ENCODE assay signal across 1 cellular context in genomic region chr20:34888468-34888867, GRCh38.
A peak's percentile ranks its signal among the peaks of the same experiment; 100 is the strongest.
TF ChIP-seq lines count a peak whose summit lies in the region.

No MANE protein-coding gene starts in this region.

TF ChIP-seq in K562, 482 proteins besides CTCF, POLR2A, EP300 and RAD21 (continued from another document):
- TF ChIP-seq CBX2 (IDR thresholded peaks at IDR 0.05; ENCODE audit: insufficient read depth, low read length, poor library complexity, severe bottlenecking) (no peak), RBM34 (IDR thresholded peaks at IDR 0.05; ENCODE audit: borderline replicate concordance, insufficient read depth, low read length) (no peak), CEBPB (tag; IDR thresholded peaks at IDR 0.05) (no peak), PHF21A (IDR thresholded peaks at IDR 0.05; ENCODE audit: borderline replicate concordance, low read depth) (no peak), BRCA1 (IDR thresholded peaks at IDR 0.05) (no peak), BRCA1 (CRISPR knock-in tag; IDR thresholded peaks at IDR 0.05) (no peak), CTBP1 (IDR thresholded peaks at IDR 0.05; ENCODE audit: borderline replicate concordance) (peak; percentile 60; the same call in 1 of the 2 replicates), BRF1 (IDR thresholded peaks at IDR 0.05; ENCODE audit: borderline replicate concordance, extremely low read depth, insufficient read length) (no peak), NFYB (IDR thresholded peaks at IDR 0.05; ENCODE audit: extremely low read depth, insufficient read length) (no peak), RFX5 (IDR thresholded peaks at IDR 0.05; ENCODE audit: low read depth, low read length) (no peak), ZNF395 (CRISPR knock-in tag; IDR thresholded peaks at IDR 0.05) (no peak), ZFP1 (CRISPR knock-in tag; IDR thresholded peaks at IDR 0.05) (no peak), ZNF12 (CRISPR knock-in tag; IDR thresholded peaks at IDR 0.05) (no peak), ARID3A (IDR thresholded peaks at IDR 0.05; ENCODE audit: borderline replicate concordance, low read depth, low read length) (peak; percentile 63), FOXK2 (conservative IDR thresholded peaks at IDR 0.05 in 1 of 2, IDR thresholded peaks at IDR 0.05 in 1 of 2; ENCODE audit: low read depth in 2 of 2) (peak; percentile 46 to 80; a peak in 3 of 4 replicates), ZNF431 (CRISPR knock-in tag; IDR thresholded peaks at IDR 0.05) (no peak), SPI1 (IDR thresholded peaks at IDR 0.05; ENCODE audit: borderline replicate concordance, low read depth, low read length) (peak; percentile 54; the same call in 1 of the 2 replicates), CREBBP (IDR thresholded peaks at IDR 0.05; ENCODE audit: low read depth, low read length) (no peak), PRDM10 (IDR thresholded peaks at IDR 0.05; ENCODE audit: partially characterized antibody) (peak; percentile 86), BHLHE40 (IDR thresholded peaks at IDR 0.05; ENCODE audit: low read length) (no peak), ARID2 (IDR thresholded peaks at IDR 0.05) (no peak), ZNF407 (IDR thresholded peaks at IDR 0.05; ENCODE audit: low read depth) (no peak), ZNF24 (IDR thresholded peaks at IDR 0.05) (no peak), HMBOX1 (IDR thresholded peaks at IDR 0.05) (peak; percentile 91), FOXK1 (CRISPR knock-in tag; IDR thresholded peaks at IDR 0.05; ENCODE audit: borderline replicate concordance) (no peak), CC2D1A (IDR thresholded peaks at IDR 0.05) (peak; percentile 84; the same call in 1 of the 2 replicates), ETV6 (IDR thresholded peaks at IDR 0.05; ENCODE audit: borderline replicate concordance in 1 of 2, low read depth in 2 of 2, low read length in 1 of 2) (peak in 1 of 2 experiments; percentile 62; a peak in 1 of 4 replicates), ETV6 (CRISPR knock-in tag; IDR thresholded peaks at IDR 0.05; ENCODE audit: borderline replicate concordance) (no peak), ZNF76 (CRISPR knock-in tag; IDR thresholded peaks at IDR 0.05; ENCODE audit: borderline replicate concordance) (no peak), ZSCAN29 (IDR thresholded peaks at IDR 0.05) (no peak), ID3 (CRISPR knock-in tag; IDR thresholded peaks at IDR 0.05) (no peak), ID3 (tag; IDR thresholded peaks at IDR 0.05) (0 out of 2 replicates have a peak, but pooled peaks have one; percentile 42), NR3C1 (CRISPR knock-in tag; IDR thresholded peaks at IDR 0.05) (no peak), PHF8 (IDR thresholded peaks at IDR 0.05; ENCODE audit: borderline replicate concordance, low read length) (no peak), JUND (IDR thresholded peaks at IDR 0.05; ENCODE audit: borderline replicate concordance, low read depth, low read length) (peak; percentile 54; the same call in 1 of the 2 replicates), JUND (tag; IDR thresholded peaks at IDR 0.05; ENCODE audit: borderline replicate concordance, low read depth, low read length) (no peak; the same call in 2 of the 3 replicates), ZNF280A (IDR thresholded peaks at IDR 0.05; ENCODE audit: low read depth, partially characterized antibody) (no peak), ZNF282 (CRISPR knock-in tag; IDR thresholded peaks at IDR 0.05) (no peak)
